13 cellular contexts compared by ENCODE assay signal in genomic region chr1:107523736-107524135, GRCh38.
DNase-seq lines count a peak whose midpoint lies in the region; ATAC-seq and TF ChIP-seq lines count a peak whose summit lies in the region.
"Had no signal": no experiment of that assay in that cellular context is flagged by ENCODE, and none has a peak within 500 bp of the region (broad histone marks: within the 10 kb centered on the region; RNA-seq: fewer than 3 reads in every experiment).

No MANE protein-coding gene starts in this region.

- H3K9ac ChIP-seq in neural progenitor cell = no peak overlapping the region

- no peaks in the 10 kb centered on the region for H3K27me3 ChIP-seq in H7 (ENCODE audit: control insufficient read depth, insufficient read depth, low read length)
- no peaks in the 10 kb centered on the region for H3K27me3 ChIP-seq in neural progenitor cell
- H3K27me3 ChIP-seq: BLaER1 treated with 17β-estradiol and CSF1 and Interleukin-3, amounts not matched to agents 10 nM and 100 nM had no signal

- no peaks in the 10 kb centered on the region for H3K36me3 ChIP-seq in H7 (replicated peaks; ENCODE audit: control insufficient read depth, insufficient read depth, low read length)
- H3K36me3 ChIP-seq in neural progenitor cell = no peaks in the 10 kb centered on the region
- H3K36me3 ChIP-seq: BLaER1 treated with 17β-estradiol and CSF1 and Interleukin-3, amounts not matched to agents 10 nM and 100 nM had no signal

- H3K79me2 ChIP-seq in neural progenitor cell (ENCODE audit: low read depth) = no peaks in the 10 kb centered on the region

- DNase-seq in COR-L47 (lab: John Stamatoyannopoulos, UW) = peak; percentile 54
- DNase-seq in H7 = peak; percentile 22
- DNase-seq in astrocyte of the hippocampus (ENCODE audit: low read depth, low spot score) = peak; percentile 7
- peak; percentile 70 for DNase-seq in neural progenitor cell (ENCODE audit: low spot score)
- DNase-seq in epidermal melanocyte (ENCODE audit: insufficient read length, low spot score) = no peak
- no peak for DNase-seq in iPS-NIHi7 (ENCODE audit: extremely low spot score)
- DNase-seq: ACHN; CD4-positive, CD25-positive, alpha-beta regulatory T cell; DMS79 had no signal

- no peak overlapping the region for H3K4me3 Mint-ChIP-seq in neural progenitor cell
- H3K4me3 Mint-ChIP-seq: CD4-positive, CD25-positive, alpha-beta regulatory T cell had no signal

- no peaks in the 10 kb centered on the region for H4K20me1 ChIP-seq in neural progenitor cell (ENCODE audit: low read depth)
- H4K20me1 ChIP-seq: BLaER1 treated with 17β-estradiol and CSF1 and Interleukin-3, amounts not matched to agents 10 nM and 100 nM had no signal

- peak overlapping the region; percentile 17 for H3K4me2 ChIP-seq in neural progenitor cell

- no peaks in the 10 kb centered on the region for H3K9me3 ChIP-seq in neural progenitor cell (ENCODE audit: low read depth)

- no peaks in the 10 kb centered on the region for H3K36me3 Mint-ChIP-seq in neural progenitor cell
- H3K36me3 Mint-ChIP-seq: CD4-positive, CD25-positive, alpha-beta regulatory T cell had no signal

- TF ChIP-seq CTCF in neural progenitor cell (IDR thresholded peaks at IDR 0.05) = no peak

- H3K27ac Mint-ChIP-seq in neural progenitor cell = no peak overlapping the region
- H3K27ac Mint-ChIP-seq: CD4-positive, CD25-positive, alpha-beta regulatory T cell had no signal

- H2AFZ ChIP-seq in neural progenitor cell (replicated peaks) = no peak overlapping the region

- H3K27me3 Mint-ChIP-seq in neural progenitor cell (ENCODE audit: insufficient read depth, low read depth) = peaks cover 4% of the 10 kb centered on the region
- H3K27me3 Mint-ChIP-seq: CD4-positive, CD25-positive, alpha-beta regulatory T cell had no signal

- peaks cover 13% of the 10 kb centered on the region for H3K4me1 Mint-ChIP-seq in neural progenitor cell
- H3K4me1 Mint-ChIP-seq: CD4-positive, CD25-positive, alpha-beta regulatory T cell had no signal

- peaks cover 27% of the 10 kb centered on the region for H3K4me1 ChIP-seq in neural progenitor cell

- no peak overlapping the region for H3K4me3 ChIP-seq in H7 (ENCODE audit: insufficient read depth, low read depth, low read length)
- H3K4me3 ChIP-seq in neural progenitor cell = no peak overlapping the region
- H3K4me3 ChIP-seq: BLaER1 treated with 17β-estradiol and CSF1 and Interleukin-3, amounts not matched to agents 10 nM and 100 nM; K562 had no signal

- H3K27ac ChIP-seq in neural progenitor cell = peak overlapping the region; percentile 21

- H3F3A ChIP-seq in neural progenitor cell (ENCODE audit: low read depth) = peaks cover 23% of the 10 kb centered on the region

- ATAC-seq in HG02981 (IDR thresholded peaks at IDR 0.05; ENCODE audit: unreplicated experiment) = no peak
- ATAC-seq: HCT116, K562 had no signal

- peaks cover 3% of the 10 kb centered on the region for H3K9me3 Mint-ChIP-seq in neural progenitor cell

Comparison
In these comparisons a context has a peak if more than half of its experiments do, and no peak if none do; other contexts are left out.
1. DNase-seq: peak in COR-L47 (single experiment), H7 (single experiment), astrocyte of the hippocampus (single experiment) and neural progenitor cell (single experiment); none in epidermal melanocyte (single experiment) and iPS-NIHi7 (single experiment).